15 cellular contexts compared by ENCODE assay signal in genomic region chr2:74281576-74281975, GRCh38.
A peak's percentile ranks its signal among the peaks of the same experiment; 100 is the strongest.
DNase-seq lines count a peak whose midpoint lies in the region; ATAC-seq and TF ChIP-seq lines count a peak whose summit lies in the region.
"Had no signal": no experiment of that assay in that cellular context is flagged by ENCODE, and none has a peak within 500 bp of the region (broad histone marks: within the 10 kb centered on the region; RNA-seq: fewer than 3 reads in every experiment).

No MANE protein-coding gene starts in this region.

- 79 to 81% methylated on average over 6 of the region's 6 CpGs for WGBS in thyroid gland, 2 donors
- WGBS in gastroesophageal sphincter (ENCODE audit: low coverage in 1 of 2), 2 donors = 79 to 90% methylated on average over 5 to 6 of the region's 6 CpGs

- H3K4me1 Mint-ChIP-seq in brain (peaks cover 5% of the 10 kb centered on the region), progenitor cell of endocrine pancreas (ENCODE audit: low read depth) (peaks cover 4% of the 10 kb centered on the region)
- H3K4me1 Mint-ChIP-seq: CD4-positive, alpha-beta memory T cell had no signal

- DNase-seq in NCI-H82 (lab: John Stamatoyannopoulos, UW) (peak; percentile 87), progenitor cell of endocrine pancreas (ENCODE audit: low spot score, unreplicated experiment) (no peak), thyroid gland (no peak), SIG-M5 treated with dmso at 0.1 percent for 504 hours (lab: John Stamatoyannopoulos, UW; ENCODE audit: unreplicated experiment) (no peak)
- DNase-seq: C1 segment of cervical spinal cord; Calu3; CD4-positive, alpha-beta memory T cell; COR-L47; DMS53; GF-D8; GOT3; HCEC 1CT had no signal

- H3K27me3 Mint-ChIP-seq in brain (peaks cover 4% of the 10 kb centered on the region), progenitor cell of endocrine pancreas (peaks cover 17% of the 10 kb centered on the region)
- H3K27me3 Mint-ChIP-seq: CD4-positive, alpha-beta memory T cell had no signal

- H3K9me3 Mint-ChIP-seq in brain = no peaks in the 10 kb centered on the region
- H3K9me3 Mint-ChIP-seq in progenitor cell of endocrine pancreas (ENCODE audit: low read depth) = no peaks in the 10 kb centered on the region
- H3K9me3 Mint-ChIP-seq: CD4-positive, alpha-beta memory T cell had no signal

- H3K9me3 ChIP-seq in thyroid gland (no peaks in the 10 kb centered on the region), gastroesophageal sphincter (no peaks in the 10 kb centered on the region)

- H3K36me3 ChIP-seq in thyroid gland = no peaks in the 10 kb centered on the region
- H3K36me3 ChIP-seq in gastroesophageal sphincter = peaks cover 0 to 37% of the 10 kb centered on the region in 2 donors

- TF ChIP-seq POLR2A in thyroid gland (IDR thresholded peaks at IDR 0.05) = no peak
- TF ChIP-seq POLR2A in gastroesophageal sphincter (IDR thresholded peaks at IDR 0.05) = no peak

- H3K4me1 ChIP-seq in thyroid gland = peaks cover 19 to 22% of the 10 kb centered on the region in 2 donors
- H3K4me1 ChIP-seq in gastroesophageal sphincter = no peaks in the 10 kb centered on the region

- peak overlapping the region; percentile 34 to 87 (median 74) for H3K27ac ChIP-seq in thyroid gland
- H3K27ac ChIP-seq in gastroesophageal sphincter = no peak overlapping the region

- H3K27ac Mint-ChIP-seq in brain (peak overlapping the region in 3 of 5 experiments; percentile 27 to 89 (median 81)), progenitor cell of endocrine pancreas (peak overlapping the region; percentile 47)

- no peak for TF ChIP-seq EP300 in gastroesophageal sphincter (IDR thresholded peaks at IDR 0.05)

- H3K36me3 Mint-ChIP-seq in brain (peaks cover 19% of the 10 kb centered on the region), progenitor cell of endocrine pancreas (ENCODE audit: insufficient read depth) (peaks cover 2% of the 10 kb centered on the region)

- H3K4me3 Mint-ChIP-seq in brain (no peak overlapping the region), progenitor cell of endocrine pancreas (ENCODE audit: low read depth) (no peak overlapping the region)
- H3K4me3 Mint-ChIP-seq: CD4-positive, alpha-beta memory T cell had no signal

- H3K4me3 ChIP-seq in thyroid gland (replicated peaks in 1 of 3) (no peak overlapping the region), gastroesophageal sphincter (no peak overlapping the region)

- TF ChIP-seq CTCF in brain (conservative IDR thresholded peaks at IDR 0.05) = no peak
- no peak for TF ChIP-seq CTCF in progenitor cell of endocrine pancreas (IDR thresholded peaks at IDR 0.05; ENCODE audit: unreplicated experiment)
- TF ChIP-seq CTCF in thyroid gland (IDR thresholded peaks at IDR 0.05) = no peak
- TF ChIP-seq CTCF in gastroesophageal sphincter (IDR thresholded peaks at IDR 0.05) = no peak

- ATAC-seq in GM18868 (IDR thresholded peaks at IDR 0.05; ENCODE audit: unreplicated experiment) (no peak), gastroesophageal sphincter (no peak)

- H3K27me3 ChIP-seq in thyroid gland (no peaks in the 10 kb centered on the region), gastroesophageal sphincter (no peaks in the 10 kb centered on the region)

- intact Hi-C loops in thyroid gland (cut with DNase I) = no loop called here

Comparison
In these comparisons a context has a peak if more than half of its experiments do, and no peak if none do; other contexts are left out.
1. H3K27ac ChIP-seq: peak in thyroid gland (3 of 3); none in gastroesophageal sphincter (0 of 4).